In the genomic region with DNA sequence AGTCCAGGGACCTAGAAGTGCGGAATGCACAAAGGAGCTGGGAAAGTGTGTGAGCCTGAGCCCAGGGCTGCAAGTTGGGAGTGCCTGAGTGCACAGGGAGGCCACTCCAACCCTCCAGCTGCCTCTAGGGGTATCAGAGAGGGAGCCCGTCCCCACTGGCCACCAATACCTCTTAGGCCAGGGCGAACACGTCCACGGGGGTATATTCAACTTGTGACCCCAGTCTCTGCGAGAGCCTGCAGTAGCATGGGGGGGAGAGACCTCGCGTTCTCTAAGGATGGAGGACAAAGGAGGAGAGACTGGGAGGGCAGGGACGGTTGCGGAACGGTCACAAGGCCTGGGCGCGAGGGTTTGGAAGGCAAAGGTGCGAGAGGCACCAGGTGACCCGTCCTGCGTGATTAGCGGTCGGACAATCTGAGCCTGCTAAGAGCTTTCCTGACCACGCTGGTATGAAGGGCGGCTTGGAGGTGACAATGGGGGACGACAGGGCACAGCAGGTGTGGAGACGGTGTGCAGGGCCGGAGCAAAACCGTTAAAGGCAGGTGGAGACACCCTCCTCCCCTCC, we compare ENCODE assay signal across 6 cellular contexts. TPM values are rescaled to one million over a fixed set of nuclear protein-coding genes. Genes with fewer than 3 reads are reported as not detected.
DNase-seq lines count a peak whose midpoint lies in the region; ATAC-seq and TF ChIP-seq lines count a peak whose summit lies in the region.

No MANE protein-coding gene starts in this region.

- H3K23ac ChIP-seq in H9 (ENCODE audit: insufficient read length, low read depth, low read length) = no peak overlapping the region
- peak overlapping the region; percentile 84 for H3K23ac ChIP-seq in mesendoderm (ENCODE audit: low read length)

- H3K56ac ChIP-seq in H9 (ENCODE audit: insufficient read length, low read depth, low read length) (no peak overlapping the region), mesendoderm (ENCODE audit: low read length) (peak overlapping the region; percentile 94)

- no peak overlapping the region for H2BK12ac ChIP-seq in H9 (ENCODE audit: insufficient read length, low read depth, low read length)

- H3K4me1 Mint-ChIP-seq in H9 = peaks cover 22 to 30% of the 10 kb centered on the region in 2 experiments

- H2BK20ac ChIP-seq in H9 (ENCODE audit: low read depth, low read length, poor library complexity, severe bottlenecking) = no peak overlapping the region

- no peaks in the 10 kb centered on the region for H3K4me1 ChIP-seq in H9 (ENCODE audit: insufficient read depth, low read length)
- no peaks in the 10 kb centered on the region for H3K4me1 ChIP-seq in mesendoderm (ENCODE audit: control insufficient read depth, low read depth, low read length)

- no peak overlapping the region for H4K8ac ChIP-seq in H9 (replicated peaks; ENCODE audit: insufficient read length, low read depth, low read length)
- no peak overlapping the region for H4K8ac ChIP-seq in mesendoderm (ENCODE audit: low read depth, low read length)

- peak; percentile 39; the same call in 2 of the 3 replicates for TF ChIP-seq CTCF in H9 (conservative IDR thresholded peaks at IDR 0.05)

- H3K79me1 ChIP-seq in H9 (ENCODE audit: insufficient read depth, low read depth, low read length, poor library complexity, severe bottlenecking) = no peaks in the 10 kb centered on the region
- H3K79me1 ChIP-seq in mesendoderm (ENCODE audit: low read length) = peaks cover 6% of the 10 kb centered on the region

- H3K36me3 Mint-ChIP-seq in H9 (ENCODE audit: insufficient read depth in 1 of 3, low read depth in 3 of 3) = peaks cover 28 to 34% (median 28%) of the 10 kb centered on the region in 3 experiments
- H3K36me3 Mint-ChIP-seq in activated naive CD4-positive, alpha-beta T cell treated with anti-CD3 and anti-CD28 coated beads, Interleukin-2, amount 50 U/mL, for 72 hours = peaks cover 9 to 20% of the 10 kb centered on the region in 2 donors

- H3K14ac ChIP-seq in H9 (ENCODE audit: insufficient read depth, low read length) = peak overlapping the region; percentile 93

- no peaks in the 10 kb centered on the region for H3K36me3 ChIP-seq in mesendoderm (ENCODE audit: control insufficient read depth, insufficient read depth, low read length)

- H3K4me3 Mint-ChIP-seq in H9 = peak overlapping the region; percentile 89 to 99

- peak overlapping the region; percentile 56 to 98 (median 63); a peak in 5 of 7 replicates for H3K27ac Mint-ChIP-seq in H9
- H3K27ac Mint-ChIP-seq in activated naive CD4-positive, alpha-beta T cell treated with anti-CD3 and anti-CD28 coated beads, Interleukin-2, amount 50 U/mL, for 72 hours = peak overlapping the region; percentile 87 to 93

- no peaks in the 10 kb centered on the region for H3K27me3 Mint-ChIP-seq in H9 (ENCODE audit: low read depth)

- H3K4me2 ChIP-seq in H9 (ENCODE audit: insufficient read depth, insufficient read length, low read length) (peak overlapping the region; percentile 92), mesendoderm (ENCODE audit: low read length) (peak overlapping the region; percentile 98)

- peak overlapping the region; percentile 63 for H3K9ac ChIP-seq in H9 (ENCODE audit: extremely low read depth, insufficient read length, low read length)
- H3K9ac ChIP-seq in mesendoderm (ENCODE audit: low read length) = peak overlapping the region; percentile 87

- H3K27ac ChIP-seq in H9 (ENCODE audit: insufficient read length, low read depth, low read length) (no peak overlapping the region), mesendoderm (ENCODE audit: low read depth, low read length) (no peak overlapping the region)

- no peak overlapping the region; the same call in 1 of the 2 replicates for H3K4ac ChIP-seq in H9 (ENCODE audit: low read depth, low read length)
- H3K4ac ChIP-seq in mesendoderm (ENCODE audit: low read depth, low read length) = no peak overlapping the region

- no peak overlapping the region for H3T11ph ChIP-seq in H9 (ENCODE audit: low read length)

- no peak overlapping the region for H2AK5ac ChIP-seq in H9 (ENCODE audit: insufficient read length, low read length)
- H2AK5ac ChIP-seq in mesendoderm (ENCODE audit: low read length) = peak overlapping the region; percentile 80

- peak overlapping the region; percentile 67 for H3K4me3 ChIP-seq in mesendoderm (ENCODE audit: low read length)

- no peaks in the 10 kb centered on the region for H3K9me3 ChIP-seq in H9 (ENCODE audit: control insufficient read depth, low read depth, low read length)

- no peak overlapping the region for H4K5ac ChIP-seq in H9 (ENCODE audit: insufficient read length, low read depth, low read length)
- no peak overlapping the region for H4K5ac ChIP-seq in mesendoderm (ENCODE audit: low read length)

- no peaks in the 10 kb centered on the region for H3K9me3 Mint-ChIP-seq in H9
- no peaks in the 10 kb centered on the region for H3K9me3 Mint-ChIP-seq in activated naive CD4-positive, alpha-beta T cell treated with anti-CD3 and anti-CD28 coated beads, Interleukin-2, amount 50 U/mL, for 72 hours

- no peak for ATAC-seq in activated naive CD4-positive, alpha-beta T cell treated with anti-CD3 and anti-CD28 coated beads, Interleukin-2, amount 50 U/mL, for 72 hours
- no peak for ATAC-seq in GM18868 (IDR thresholded peaks at IDR 0.05; ENCODE audit: unreplicated experiment)
- no peak for ATAC-seq in HG02571 (IDR thresholded peaks at IDR 0.05; ENCODE audit: unreplicated experiment)

- no peak overlapping the region for H2BK15ac ChIP-seq in H9 (ENCODE audit: low read depth, low read length)
- no peak overlapping the region for H2BK15ac ChIP-seq in mesendoderm (replicated peaks; ENCODE audit: low read depth)

- no CpG with 5 or more reads among the region's 24 CpGs for WGBS in H9 (ENCODE audit: extremely low coverage, insufficient read length, low lambda C conversion rate)
- WGBS in mesendoderm (ENCODE audit: extremely low coverage, insufficient coverage, low lambda C conversion rate) = no CpG with 5 or more reads among the region's 24 CpGs

- H3K23me2 ChIP-seq in H9 (ENCODE audit: insufficient read length, low read depth, low read length, poor library complexity, severe bottlenecking) = peaks cover 11% of the 10 kb centered on the region

- H3K27me3 ChIP-seq in H9 (ENCODE audit: insufficient read depth, low read length) (no peaks in the 10 kb centered on the region), mesendoderm (ENCODE audit: insufficient read depth, low read length, poor library complexity) (no peaks in the 10 kb centered on the region)

- peak overlapping the region; percentile 2 for H4K91ac ChIP-seq in H9 (ENCODE audit: insufficient read length, low read depth, low read length)

- no peaks in the 10 kb centered on the region; the same call in 1 of the 2 replicates for H3K79me2 ChIP-seq in H9 (ENCODE audit: insufficient read depth, low read length)
- H3K79me2 ChIP-seq in mesendoderm (ENCODE audit: control insufficient read depth, insufficient read depth, low read length) = peaks cover 2% of the 10 kb centered on the region

- H3K18ac ChIP-seq in H9 (ENCODE audit: insufficient read length, low read depth, low read length) (peak overlapping the region; percentile 41), mesendoderm (ENCODE audit: low read length) (no peak overlapping the region)

- no peaks in the 10 kb centered on the region for H4K20me1 ChIP-seq in H9 (ENCODE audit: control insufficient read depth, insufficient read depth, insufficient read length)

- no peak overlapping the region for H2AFZ ChIP-seq in H9 (ENCODE audit: low read length)

- H2BK5ac ChIP-seq in H9 (ENCODE audit: insufficient read length, low read length) = no peak overlapping the region
- H2BK5ac ChIP-seq in mesendoderm (ENCODE audit: low read length) = no peak overlapping the region

- DNase-seq in H9 = no peak
- DNase-seq in activated naive CD4-positive, alpha-beta T cell treated with anti-CD3 and anti-CD28 coated beads, Interleukin-2, amount 50 U/mL, for 72 hours (ENCODE audit: low spot score in 2 of 2) = peak in 1 of 2 donors; percentile 11
- DNase-seq in mesendoderm = peak; percentile 40
- no peak for DNase-seq in amniotic stem cell (lab: John Stamatoyannopoulos, UW)

- H2BK120ac ChIP-seq in H9 (ENCODE audit: low read depth, low read length, poor library complexity, severe bottlenecking) = no peak overlapping the region
- H2BK120ac ChIP-seq in mesendoderm (ENCODE audit: low read depth, low read length) = no peak overlapping the region

RNA-seq across cellular contexts. Expression of gene CD320, which starts 0.7 kb away (rescaled TPM):
- 68.1 and 72.1 TPM in 2 replicates for total RNA-seq in H9 (2021)
- total RNA-seq in activated naive CD4-positive, alpha-beta T cell treated with anti-CD3 and anti-CD28 coated beads, Interleukin-2, amount 50 U/mL, for 72 hours = 10 to 100 TPM; 46.1 to 49.7 TPM
- polyA plus RNA-seq in mesendoderm (2013, experiment 1 of 2) = 44.9 TPM
- 45.2 TPM for polyA plus RNA-seq in mesendoderm (2013, experiment 2 of 2)

RNA-seq across cellular contexts. Expression of gene NDUFA7, which starts 13.7 kb away (rescaled TPM):
- 70.7 and 73.0 TPM in 2 replicates for total RNA-seq in H9 (2021)
- total RNA-seq in activated naive CD4-positive, alpha-beta T cell treated with anti-CD3 and anti-CD28 coated beads, Interleukin-2, amount 50 U/mL, for 72 hours = 10 to 100 TPM; 54.5 to 73.1 TPM
- 140 TPM for polyA plus RNA-seq in mesendoderm (2013, experiment 1 of 2)
- 141 TPM for polyA plus RNA-seq in mesendoderm (2013, experiment 2 of 2)

RNA-seq across cellular contexts. Expression of gene RPS28, which starts 13.8 kb away (rescaled TPM):
- 1,885 and 1,988 TPM in 2 replicates for total RNA-seq in H9 (2021)
- total RNA-seq in activated naive CD4-positive, alpha-beta T cell treated with anti-CD3 and anti-CD28 coated beads, Interleukin-2, amount 50 U/mL, for 72 hours = 1,000 to 10,000 TPM; 2,643 to 2,829 TPM
- polyA plus RNA-seq in mesendoderm (2013, experiment 1 of 2) = 1,804 TPM
- 1,761 TPM for polyA plus RNA-seq in mesendoderm (2013, experiment 2 of 2)

RNA-seq across cellular contexts. Expression of gene KANK3, which starts 35.6 kb away (rescaled TPM):
- total RNA-seq in H9 (2021) = 5.3 and 7.7 TPM in 2 replicates
- 1 to 10 TPM; 1.5 to 1.7 TPM for total RNA-seq in activated naive CD4-positive, alpha-beta T cell treated with anti-CD3 and anti-CD28 coated beads, Interleukin-2, amount 50 U/mL, for 72 hours
- polyA plus RNA-seq in mesendoderm (2013, experiment 1 of 2) = 0.41 TPM
- 0.50 TPM for polyA plus RNA-seq in mesendoderm (2013, experiment 2 of 2)

RNA-seq across cellular contexts. Expression of gene ANGPTL4, which starts 56.5 kb away (rescaled TPM):
- total RNA-seq in H9 (2021) = 1.9 and 2.5 TPM in 2 replicates
- 1 to 10 TPM in 1 of 2 donors, not detected in 1; 9.5 TPM for total RNA-seq in activated naive CD4-positive, alpha-beta T cell treated with anti-CD3 and anti-CD28 coated beads, Interleukin-2, amount 50 U/mL, for 72 hours
- polyA plus RNA-seq in mesendoderm (2013, experiment 1 of 2) = 0.22 TPM
- 0.18 TPM for polyA plus RNA-seq in mesendoderm (2013, experiment 2 of 2)
